Comparison of ENCODE assay signal across 8 cellular contexts in genomic region chr2:215434447-215435260, GRCh38.
A peak's percentile ranks its signal among the peaks of the same experiment; 100 is the strongest.
DNase-seq lines count a peak whose midpoint lies in the region; ATAC-seq lines count a peak whose summit lies in the region.

No MANE protein-coding gene starts in this region.

- DNase-seq in T-helper 2 cell treated with Interferon-gamma antibody and Interleukin-4, amounts not matched to agents 5 μg/mL and 100 μg/mL, for 36 hours (ENCODE audit: low spot score) = no peak
- DNase-seq in T-helper 2 cell (no peak), iris pigment epithelial cell (ENCODE audit: low read depth) (peak; percentile 40), amniotic stem cell (lab: John Stamatoyannopoulos, UW) (no peak), Ammon's horn (ENCODE audit: low spot score) (no peak), NCI-H128 (lab: John Stamatoyannopoulos, UW; ENCODE audit: unreplicated experiment) (no peak)
- no peak for DNase-seq in activated naive CD8-positive, alpha-beta T cell treated with anti-CD3 and anti-CD28 coated beads, Interleukin-2, amount 50 U/mL, for 24 hours

- no peak overlapping the region for H3K27ac Mint-ChIP-seq in T-helper 2 cell treated with Interferon-gamma antibody and Interleukin-4, amounts not matched to agents 5 μg/mL and 100 μg/mL, for 36 hours
- no peak overlapping the region for H3K27ac Mint-ChIP-seq in activated naive CD8-positive, alpha-beta T cell treated with anti-CD3 and anti-CD28 coated beads, Interleukin-2, amount 50 U/mL, for 24 hours

- peak overlapping the region; percentile 71 to 77 (median 73) for H3K4me3 ChIP-seq in subcutaneous abdominal adipose tissue (ENCODE audit: low read depth in 1 of 5, low read length in 5 of 5)

- no peaks in the 10 kb centered on the region for H3K36me3 Mint-ChIP-seq in T-helper 2 cell treated with Interferon-gamma antibody and Interleukin-4, amounts not matched to agents 5 μg/mL and 100 μg/mL, for 36 hours (ENCODE audit: low read depth)
- H3K36me3 Mint-ChIP-seq in activated naive CD8-positive, alpha-beta T cell treated with anti-CD3 and anti-CD28 coated beads, Interleukin-2, amount 50 U/mL, for 24 hours (ENCODE audit: low read depth) = no peaks in the 10 kb centered on the region

- H3K4me3 Mint-ChIP-seq in T-helper 2 cell treated with Interferon-gamma antibody and Interleukin-4, amounts not matched to agents 5 μg/mL and 100 μg/mL, for 36 hours = peak overlapping the region; percentile 42
- H3K4me3 Mint-ChIP-seq in activated naive CD8-positive, alpha-beta T cell treated with anti-CD3 and anti-CD28 coated beads, Interleukin-2, amount 50 U/mL, for 24 hours = peak overlapping the region; percentile 60

- ATAC-seq in activated naive CD8-positive, alpha-beta T cell treated with anti-CD3 and anti-CD28 coated beads, Interleukin-2, amount 50 U/mL, for 24 hours = no peak

- no peak overlapping the region for H3K27ac ChIP-seq in subcutaneous abdominal adipose tissue (ENCODE audit: low read depth, low read length)

- peaks cover 0 to 21% (median 21%) of the 10 kb centered on the region in 5 donors for H3K4me1 ChIP-seq in subcutaneous abdominal adipose tissue (ENCODE audit: control insufficient read depth in 5 of 5, insufficient read depth in 5 of 5, low read length in 5 of 5)

- H3K27me3 ChIP-seq in subcutaneous abdominal adipose tissue (ENCODE audit: control insufficient read depth in 5 of 5, insufficient read depth in 4 of 5, low read length in 5 of 5) = peaks cover 7 to 28% (median 23%) of the 10 kb centered on the region in 5 donors

- H3K9me3 ChIP-seq in subcutaneous abdominal adipose tissue (ENCODE audit: control insufficient read depth in 5 of 5, low read length in 5 of 5) = no peaks in the 10 kb centered on the region

- H3K36me3 ChIP-seq in subcutaneous abdominal adipose tissue (ENCODE audit: control insufficient read depth in 5 of 5, insufficient read depth in 5 of 5, low read length in 5 of 5) = peaks cover 0 to 7% (median 5%) of the 10 kb centered on the region in 5 donors

- H3K27me3 Mint-ChIP-seq in T-helper 2 cell treated with Interferon-gamma antibody and Interleukin-4, amounts not matched to agents 5 μg/mL and 100 μg/mL, for 36 hours (ENCODE audit: low read depth) = peaks cover 80% of the 10 kb centered on the region
- peaks cover 75% of the 10 kb centered on the region for H3K27me3 Mint-ChIP-seq in activated naive CD8-positive, alpha-beta T cell treated with anti-CD3 and anti-CD28 coated beads, Interleukin-2, amount 50 U/mL, for 24 hours

- no peaks in the 10 kb centered on the region for H3K9me3 Mint-ChIP-seq in T-helper 2 cell treated with Interferon-gamma antibody and Interleukin-4, amounts not matched to agents 5 μg/mL and 100 μg/mL, for 36 hours
- H3K9me3 Mint-ChIP-seq in activated naive CD8-positive, alpha-beta T cell treated with anti-CD3 and anti-CD28 coated beads, Interleukin-2, amount 50 U/mL, for 24 hours = no peaks in the 10 kb centered on the region

- peaks cover 15% of the 10 kb centered on the region for H3K4me1 Mint-ChIP-seq in T-helper 2 cell treated with Interferon-gamma antibody and Interleukin-4, amounts not matched to agents 5 μg/mL and 100 μg/mL, for 36 hours (ENCODE audit: low read depth)
- H3K4me1 Mint-ChIP-seq in activated naive CD8-positive, alpha-beta T cell treated with anti-CD3 and anti-CD28 coated beads, Interleukin-2, amount 50 U/mL, for 24 hours = peaks cover 15% of the 10 kb centered on the region

- no peak overlapping the region for H3K9ac ChIP-seq in subcutaneous abdominal adipose tissue (ENCODE audit: low read length in 5 of 5)
